ENCODE assay signal across 17 cellular contexts in the genomic region with DNA sequence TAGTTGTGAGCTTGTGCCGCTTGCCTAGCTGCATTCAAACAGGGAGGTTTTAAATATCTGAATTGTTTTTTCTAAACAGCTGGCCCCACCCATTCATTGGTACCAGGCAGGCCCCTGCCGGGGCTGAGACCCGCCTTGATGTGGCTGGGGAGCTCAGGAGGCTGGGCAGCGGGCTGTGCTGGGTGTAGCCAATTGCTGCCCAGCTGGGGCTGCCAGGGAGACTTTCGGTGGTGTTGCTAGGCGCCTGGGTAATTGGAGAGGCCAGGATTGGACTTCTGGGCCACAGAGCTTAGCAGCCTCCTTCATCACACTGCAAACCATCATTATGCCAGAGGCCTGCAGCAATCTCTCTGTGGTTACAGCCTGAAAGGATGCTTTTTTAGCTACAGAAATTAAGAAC. TPM values are rescaled to one million over a fixed set of nuclear protein-coding genes. Genes with fewer than 3 reads are reported as not detected.
DNase-seq lines count a peak whose midpoint lies in the region; FAIRE-seq and TF ChIP-seq lines count a peak whose summit lies in the region.
"Had no signal": no experiment of that assay in that cellular context is flagged by ENCODE, and none has a peak within 500 bp of the region (broad histone marks: within the 10 kb centered on the region; RNA-seq: fewer than 3 reads in every experiment).

No MANE protein-coding gene starts in this region.

- H3K4me3 ChIP-seq in small intestine (ENCODE audit: low read depth in 1 of 2, low read length in 2 of 2): no peak overlapping the region
- H3K4me3 ChIP-seq: lung, upper lobe of right lung had no signal

- no peaks in the 10 kb centered on the region for H3K4me1 Mint-ChIP-seq in glutamatergic neuron (ENCODE audit: low read depth, unreplicated experiment)

- no peaks in the 10 kb centered on the region for H3K27me3 ChIP-seq in small intestine (ENCODE audit: control insufficient read depth in 2 of 2, insufficient read depth in 2 of 2, low read length in 2 of 2)
- H3K27me3 ChIP-seq: upper lobe of right lung had no signal

- no peak for TF ChIP-seq CTCF in glutamatergic neuron (IDR thresholded peaks at IDR 0.05; ENCODE audit: partially characterized antibody, unreplicated experiment)

- FAIRE-seq in small intestine (lab: Jason Lieb, UNC): no peak
- FAIRE-seq: G401.6 had no signal

- no peaks in the 10 kb centered on the region for H3K36me3 Mint-ChIP-seq in glutamatergic neuron (ENCODE audit: unreplicated experiment)

- no peak overlapping the region for H3K27ac ChIP-seq in small intestine (ENCODE audit: low read depth in 1 of 2, low read length in 1 of 2)
- H3K27ac ChIP-seq: upper lobe of right lung had no signal

- 67 to 75% (median 70%) methylated on average over 6 of the region's 6 CpGs for WGBS in small intestine, 3 donors

- H3K4me3 Mint-ChIP-seq in glutamatergic neuron (ENCODE audit: unreplicated experiment): no peak overlapping the region
- H3K4me3 Mint-ChIP-seq: activated T-cell treated with anti-CD3 and anti-CD28 coated beads, Interleukin-2, amount 50 U/mL, for 72 hours had no signal

- no peaks in the 10 kb centered on the region for H3K9me3 ChIP-seq in small intestine (ENCODE audit: control insufficient read depth, low read depth)
- H3K9me3 ChIP-seq: upper lobe of right lung had no signal

- no peaks in the 10 kb centered on the region for H3K4me1 ChIP-seq in small intestine (ENCODE audit: control insufficient read depth in 2 of 2, insufficient read depth in 1 of 2, low read depth in 1 of 2, low read length in 1 of 2)
- H3K4me1 ChIP-seq: upper lobe of right lung had no signal

- H3K36me3 ChIP-seq in small intestine (ENCODE audit: control insufficient read depth in 2 of 2, insufficient read depth in 2 of 2, low read length in 2 of 2): no peaks in the 10 kb centered on the region
- H3K36me3 ChIP-seq: upper lobe of right lung had no signal

- H3K27ac Mint-ChIP-seq in glutamatergic neuron (ENCODE audit: unreplicated experiment): no peak overlapping the region
- H3K27ac Mint-ChIP-seq: activated T-cell treated with anti-CD3 and anti-CD28 coated beads, Interleukin-2, amount 50 U/mL, for 72 hours had no signal

- H3K27me3 Mint-ChIP-seq in glutamatergic neuron (ENCODE audit: unreplicated experiment): peaks cover 2% of the 10 kb centered on the region

- DNase-seq in NCI-H526 (lab: John Stamatoyannopoulos, UW) (peak; percentile 23 to 57), NCI-H526 treated with DMSO at 0.1 percent for 48 hours (lab: John Stamatoyannopoulos, UW) (no peak), RPMI7951 (ENCODE audit: low read depth) (peak; percentile 20), glutamatergic neuron (peak; percentile 17), stromal cell of bone marrow (ENCODE audit: low read depth) (peak; percentile 25), mucosa of gallbladder (ENCODE audit: low spot score) (no peak), T-helper 1 cell (no peak), small intestine (no peak)
- DNase-seq: ACHN; activated T-cell treated with anti-CD3 and anti-CD28 coated beads, Interleukin-2, amount 50 U/mL, for 72 hours; cerebellar nuclear complex; foreskin fibroblast; OCI-M1; upper lobe of right lung had no signal

- H3K9me3 Mint-ChIP-seq in glutamatergic neuron (ENCODE audit: unreplicated experiment): no peaks in the 10 kb centered on the region
- H3K9me3 Mint-ChIP-seq: activated T-cell treated with anti-CD3 and anti-CD28 coated beads, Interleukin-2, amount 50 U/mL, for 72 hours had no signal

RNA-seq across cellular contexts. Expression of a gene that starts 12.2 kb away (rescaled TPM):
- total RNA-seq in RPMI7951 (2014; rRNA removed; shearing (Covaris generic)): not detected in 2 replicates
- total RNA-seq in glutamatergic neuron (ENCODE audit: unreplicated experiment): not detected
- 5.6 TPM for total RNA-seq in mucosa of gallbladder
- polyA plus RNA-seq in small intestine: under 1 TPM in 1 of 3 donors, not detected in 2; 0.43 TPM
- total RNA-seq: activated T-cell treated with anti-CD3 and anti-CD28 coated beads, Interleukin-2, amount 50 U/mL, for 72 hours had no signal

RNA-seq across cellular contexts. Expression of a gene that starts 48.1 kb away (rescaled TPM):
- total RNA-seq in RPMI7951 (2014; rRNA removed; shearing (Covaris generic)): not detected in 2 replicates
- not detected for total RNA-seq in glutamatergic neuron (ENCODE audit: unreplicated experiment)
- total RNA-seq in mucosa of gallbladder: 0.26 TPM
- polyA plus RNA-seq in small intestine: not detected
- total RNA-seq: activated T-cell treated with anti-CD3 and anti-CD28 coated beads, Interleukin-2, amount 50 U/mL, for 72 hours; lung; M059J; upper lobe of right lung had no signal

RNA-seq across cellular contexts. Expression of a gene that starts 56.3 kb away (rescaled TPM):
- total RNA-seq in RPMI7951 (2014; rRNA removed; shearing (Covaris generic)): 37.6 and 42.0 TPM in 2 replicates
- total RNA-seq in glutamatergic neuron (ENCODE audit: unreplicated experiment) (6.6 TPM), mucosa of gallbladder (21.4 TPM)
- 10 to 100 TPM; 17.6 to 30.3 (median 27.5) TPM for polyA plus RNA-seq in small intestine

Comparison
In these comparisons a context has a peak if more than half of its experiments do, and no peak if none do; other contexts are left out.
1. DNase-seq: peak in NCI-H526 (2 of 2), RPMI7951 (single experiment), glutamatergic neuron (single experiment) and stromal cell of bone marrow (single experiment); none in NCI-H526 treated with DMSO at 0.1 percent for 48 hours (single experiment), mucosa of gallbladder (single experiment), T-helper 1 cell (0 of 5) and small intestine (single experiment).